In the genomic region with DNA sequence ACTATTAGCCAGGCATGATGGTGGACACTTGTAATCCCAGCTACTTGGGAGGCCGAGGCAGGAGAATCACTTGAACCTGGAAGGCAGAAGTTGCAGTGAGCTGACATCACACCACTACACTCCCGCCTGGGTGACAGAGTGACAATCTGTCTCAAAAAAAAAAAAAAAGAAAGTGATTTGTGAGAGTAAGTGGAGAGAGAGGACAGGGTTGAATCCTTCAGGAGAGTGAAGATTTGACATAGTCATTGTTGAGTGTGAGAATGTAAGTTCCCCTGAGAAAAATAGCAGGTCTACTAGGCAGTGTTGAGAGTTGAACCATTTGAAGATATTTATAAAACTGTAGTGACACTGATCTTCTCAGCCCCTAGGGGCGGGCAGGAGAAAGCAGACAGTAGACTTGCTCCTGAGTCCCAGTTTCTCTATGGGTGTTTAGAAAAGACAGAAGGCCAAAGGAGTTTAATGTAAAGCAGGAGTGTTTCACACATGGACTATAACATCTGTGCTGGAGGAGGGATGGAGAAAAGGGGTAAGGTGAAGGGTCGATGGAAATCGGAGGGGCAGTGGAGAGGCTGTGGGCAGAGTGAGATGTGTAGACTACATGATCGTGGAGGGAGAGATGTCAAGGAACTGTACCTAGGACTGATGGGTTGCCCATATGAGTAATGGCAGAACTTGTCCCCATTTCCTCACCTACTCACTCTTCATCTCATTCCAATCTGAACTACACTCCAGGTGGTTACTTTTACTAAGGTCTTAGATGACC, we compare ENCODE assay signal across 21 cellular contexts. TPM values are rescaled to one million over a fixed set of nuclear protein-coding genes. Genes with fewer than 3 reads are reported as not detected.
A peak's percentile ranks its signal among the peaks of the same experiment; 100 is the strongest.
DNase-seq lines count a peak whose midpoint lies in the region; ATAC-seq and TF ChIP-seq lines count a peak whose summit lies in the region.
"Had no signal": no experiment of that assay in that cellular context is flagged by ENCODE, and none has a peak within 500 bp of the region (broad histone marks: within the 10 kb centered on the region; RNA-seq: fewer than 3 reads in every experiment).

No MANE protein-coding gene starts in this region.

- no peak for TF ChIP-seq POLR2A in gastroesophageal sphincter (IDR thresholded peaks at IDR 0.05)

- DNase-seq in DMS53 (lab: John Stamatoyannopoulos, UW): peak; percentile 10
- DNase-seq in DMS53 treated with DMSO at 0.1 percent for 48 hours (lab: John Stamatoyannopoulos, UW; ENCODE audit: unreplicated experiment): no peak
- peak; percentile 3 for DNase-seq in OCI-M1 (lab: John Stamatoyannopoulos, UW)
- DNase-seq in fibroblast of mammary gland (ENCODE audit: low read depth): no peak
- no peak for DNase-seq in effector memory CD8-positive, alpha-beta T cell
- no peak for DNase-seq in NCI-H446 (lab: John Stamatoyannopoulos, UW)
- DNase-seq: BE2C; Calu3; CD4-positive, alpha-beta memory T cell; DMS79 treated with DMSO at 0.1 percent for 48 hours; H7; NCI-H1417 treated with DMSO at 0.1 percent for 48 hours; NCI-H2029; NCI-H2171 treated with DMSO at 0.1 percent for 48 hours; NCI-H510A; SHP77 had no signal

- no peak for TF ChIP-seq EP300 in gastroesophageal sphincter (IDR thresholded peaks at IDR 0.05)

- peak overlapping the region in 1 of 4 donors; percentile 65 for H3K27ac ChIP-seq in gastroesophageal sphincter
- H3K27ac ChIP-seq: 22Rv1 had no signal

- ATAC-seq in HG02884 (IDR thresholded peaks at IDR 0.05; ENCODE audit: unreplicated experiment): peak; percentile 45
- no peak for ATAC-seq in effector memory CD8-positive, alpha-beta T cell (replicated peaks)
- ATAC-seq in gastroesophageal sphincter: no peak

- H3K36me3 ChIP-seq in gastroesophageal sphincter: no peaks in the 10 kb centered on the region
- H3K36me3 ChIP-seq: BE2C had no signal

- H3K27me3 ChIP-seq in gastroesophageal sphincter: no peaks in the 10 kb centered on the region
- H3K27me3 ChIP-seq: BE2C had no signal

- no peak overlapping the region for H3K4me3 Mint-ChIP-seq in effector memory CD8-positive, alpha-beta T cell
- H3K4me3 Mint-ChIP-seq: CD4-positive, alpha-beta memory T cell had no signal

- H3K4me3 ChIP-seq in fibroblast of mammary gland (ENCODE audit: control insufficient read depth, low read depth, low read length) (no peak overlapping the region), gastroesophageal sphincter (no peak overlapping the region)

- 84 to 100% methylated on average over 4 to 5 of the region's 6 CpGs for WGBS in gastroesophageal sphincter (ENCODE audit: low coverage in 1 of 2), 2 donors

- peak; percentile 8 for TF ChIP-seq CTCF in fibroblast of mammary gland (conservative IDR thresholded peaks at IDR 0.05; ENCODE audit: control insufficient read depth, insufficient read depth, low read depth, low read length)
- no peak for TF ChIP-seq CTCF in gastroesophageal sphincter (IDR thresholded peaks at IDR 0.05)

- H3K9me3 Mint-ChIP-seq in effector memory CD8-positive, alpha-beta T cell: no peaks in the 10 kb centered on the region

- no peaks in the 10 kb centered on the region for H3K36me3 Mint-ChIP-seq in effector memory CD8-positive, alpha-beta T cell (ENCODE audit: insufficient read depth)
- H3K36me3 Mint-ChIP-seq: CD4-positive, alpha-beta memory T cell had no signal

- H3K4me1 ChIP-seq in gastroesophageal sphincter: peaks cover 0 to 20% (median 3%) of the 10 kb centered on the region in 3 donors

- H3K27me3 Mint-ChIP-seq in effector memory CD8-positive, alpha-beta T cell: peaks cover 1 to 25% of the 10 kb centered on the region in 2 donors

- H3K27ac Mint-ChIP-seq in effector memory CD8-positive, alpha-beta T cell: no peak overlapping the region

- no peaks in the 10 kb centered on the region for H3K4me1 Mint-ChIP-seq in effector memory CD8-positive, alpha-beta T cell (ENCODE audit: low read depth in 2 of 2)
- H3K4me1 Mint-ChIP-seq: CD4-positive, alpha-beta memory T cell had no signal

- H3K9me3 ChIP-seq in gastroesophageal sphincter: no peaks in the 10 kb centered on the region
- H3K9me3 ChIP-seq: BE2C had no signal

RNA-seq across cellular contexts. Expression of gene LAMB4, which starts 13.7 kb away (rescaled TPM):
- total RNA-seq in gastroesophageal sphincter: under 1 TPM in 2 of 4 donors, not detected in 2; 0.23 to 0.82 TPM
- total RNA-seq: Calu3; CD4-positive, alpha-beta memory T cell; G401; H7; T-helper 1 cell treated with Interleukin-12 subunit alpha and Interleukin-12 subunit beta and Interleukin-4 antibody, amounts not matched to agents 30 ng/mL and 1 ng/mL, for 36 hours had no signal

Comparison
In these comparisons a context has a peak if more than half of its experiments do, and no peak if none do; other contexts are left out.
1. DNase-seq: peak in DMS53 (single experiment) and OCI-M1 (single experiment); none in DMS53 treated with DMSO at 0.1 percent for 48 hours (single experiment), fibroblast of mammary gland (single experiment), effector memory CD8-positive, alpha-beta T cell (0 of 3) and NCI-H446 (0 of 2).